In the genomic region with DNA sequence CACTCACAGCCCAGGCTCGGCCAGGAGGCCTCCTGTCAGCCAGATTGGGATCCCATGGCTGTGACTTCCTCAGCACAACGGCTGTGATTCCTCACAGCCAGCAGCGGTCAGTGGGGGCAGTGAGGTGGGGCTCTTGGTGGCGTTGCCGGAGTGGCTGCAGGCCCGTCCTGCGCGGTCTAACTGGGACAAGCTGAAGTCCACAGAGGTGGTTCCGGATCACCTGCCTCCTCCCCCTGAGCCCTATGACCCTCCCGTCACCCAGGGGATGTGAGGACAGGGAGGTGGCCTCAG, we compare ENCODE assay signal across 15 cellular contexts. TPM values are rescaled to one million over a fixed set of nuclear protein-coding genes. Genes with fewer than 3 reads are reported as not detected.
"Had no signal": no experiment of that assay in that cellular context is flagged by ENCODE, and none has a peak within 500 bp of the region (broad histone marks: within the 10 kb centered on the region; RNA-seq: fewer than 3 reads in every experiment).

No MANE protein-coding gene starts in this region.

- H3K4me2 ChIP-seq: hepatocyte had no signal

- DNase-seq: activated CD4-positive, alpha-beta T cell treated with anti-CD3 and anti-CD28 coated beads, Interleukin-2, amount 50 U/mL, for 1 hour; activated CD8-positive, alpha-beta memory T cell treated with anti-CD3 and anti-CD28 coated beads for 24 hours; activated naive CD4-positive, alpha-beta T cell; activated naive CD8-positive, alpha-beta T cell treated with anti-CD3 and anti-CD28 coated beads, Interleukin-2, amount 50 U/mL, for 24 hours had no signal

- H2AFZ ChIP-seq: hepatocyte had no signal

- H3K27me3 Mint-ChIP-seq: activated naive CD8-positive, alpha-beta T cell treated with anti-CD3 and anti-CD28 coated beads, Interleukin-2, amount 50 U/mL, for 24 hours; stimulated activated naive CD8-positive, alpha-beta T cell treated with anti-CD3 and anti-CD28 coated beads, Interleukin-15, Interleukin-2, amounts not matched to agents 100 ng/mL and 50 ng/mL, for 24 hours had no signal

- H3K9me3 Mint-ChIP-seq: activated naive CD8-positive, alpha-beta T cell treated with anti-CD3 and anti-CD28 coated beads, Interleukin-2, amount 50 U/mL, for 24 hours; nephron; stimulated activated naive CD8-positive, alpha-beta T cell treated with anti-CD3 and anti-CD28 coated beads, Interleukin-15, Interleukin-2, amounts not matched to agents 100 ng/mL and 50 ng/mL, for 24 hours had no signal

- H3K27ac Mint-ChIP-seq: activated naive CD8-positive, alpha-beta T cell treated with anti-CD3 and anti-CD28 coated beads, Interleukin-2, amount 50 U/mL, for 24 hours; stimulated activated naive CD8-positive, alpha-beta T cell treated with anti-CD3 and anti-CD28 coated beads, Interleukin-15, Interleukin-2, amounts not matched to agents 100 ng/mL and 50 ng/mL, for 24 hours had no signal

- H3K4me1 ChIP-seq: ascending aorta, psoas muscle had no signal

- H3K27me3 ChIP-seq: ascending aorta, breast epithelium, hepatocyte, vagina had no signal

- H3K4me3 ChIP-seq: ascending aorta, breast epithelium, esophagus muscularis mucosa, hepatocyte, psoas muscle, vagina had no signal

- H3K4me1 Mint-ChIP-seq: nephron had no signal

- H3K36me3 ChIP-seq: ascending aorta, breast epithelium, esophagus muscularis mucosa, vagina had no signal

- H3K27ac ChIP-seq: ascending aorta, breast epithelium, esophagus muscularis mucosa, hepatocyte, psoas muscle, vagina had no signal

- H3K79me2 ChIP-seq: hepatocyte had no signal

- H3K9me3 ChIP-seq: ascending aorta, breast epithelium, esophagus muscularis mucosa, psoas muscle, vagina had no signal

- ATAC-seq: activated CD4-positive, CD25-positive, alpha-beta regulatory T cell treated with anti-CD3 and anti-CD28 coated beads, Interleukin-2, amount 50 U/mL, for 24 hours; activated naive CD8-positive, alpha-beta T cell treated with anti-CD3 and anti-CD28 coated beads, Interleukin-2, amount 50 U/mL, for 24 hours; psoas muscle had no signal

- H3K4me3 Mint-ChIP-seq: activated naive CD8-positive, alpha-beta T cell treated with anti-CD3 and anti-CD28 coated beads, Interleukin-2, amount 50 U/mL, for 24 hours; nephron; stimulated activated naive CD8-positive, alpha-beta T cell treated with anti-CD3 and anti-CD28 coated beads, Interleukin-15, Interleukin-2, amounts not matched to agents 100 ng/mL and 50 ng/mL, for 24 hours had no signal

RNA-seq across cellular contexts. Expression of a gene that starts 39.5 kb away (rescaled TPM):
- total RNA-seq: ascending aorta, mesenteric fat pad, osteocyte, psoas muscle, vagina had no signal
